Comparison of ENCODE assay signal across 31 cellular contexts in genomic region chr13:50955212-50955611, GRCh38.
"Had no signal": no experiment of that assay in that cellular context is flagged by ENCODE, and none has a peak within 500 bp of the region (broad histone marks: within the 10 kb centered on the region; RNA-seq: fewer than 3 reads in every experiment).

No MANE protein-coding gene starts in this region.

- H3K9me3 Mint-ChIP-seq: activated B cell treated with CpG ODN at 0.5 μM for 24 hours; activated CD4-positive, alpha-beta T cell treated with anti-CD3 and anti-CD28 coated beads, Interleukin-2, amount 10 ng/mL, durations not matched to agents 24 days and 14 days; activated naive CD4-positive, alpha-beta T cell treated with anti-CD3 and anti-CD28 coated beads for 36 hours; activated T-cell treated with anti-CD3 and anti-CD28 coated beads, Interleukin-2, amount 50 U/mL, for 24 hours; activated T-helper 17 cell treated with anti-CD3 and anti-CD28 coated beads, Interleukin-2, amount 50 U/mL, for 72 hours; T-helper 2 cell treated with Interferon-gamma antibody and Interleukin-4, amounts not matched to agents 5 μg/mL and 100 μg/mL, for 36 hours had no signal

- H3K4me3 ChIP-seq: adrenal gland, SJCRH30 had no signal

- H3K9me3 ChIP-seq: adrenal gland, SJCRH30, SK-N-SH had no signal

- H3K4me3 Mint-ChIP-seq: activated B cell treated with CpG ODN at 0.5 μM for 24 hours; activated CD4-positive, alpha-beta T cell treated with anti-CD3 and anti-CD28 coated beads, Interleukin-2, amount 10 ng/mL, durations not matched to agents 24 days and 14 days; activated CD8-positive, alpha-beta memory T cell treated with anti-CD3 and anti-CD28 coated beads, Interleukin-2, amount 10 ng/mL, durations not matched to agents 7 days and 5 days; activated naive CD4-positive, alpha-beta T cell treated with anti-CD3 and anti-CD28 coated beads for 36 hours; activated naive CD8-positive, alpha-beta T cell; activated T-cell treated with anti-CD3 and anti-CD28 coated beads, Interleukin-2, amount 50 U/mL, for 24 hours; activated T-helper 17 cell treated with anti-CD3 and anti-CD28 coated beads, Interleukin-2, amount 50 U/mL, for 72 hours; T-helper 2 cell treated with Interferon-gamma antibody and Interleukin-4, amounts not matched to agents 5 μg/mL and 100 μg/mL, for 36 hours had no signal

- H3K27me3 Mint-ChIP-seq: activated B cell treated with CpG ODN at 0.5 μM for 24 hours; activated CD4-positive, alpha-beta T cell treated with anti-CD3 and anti-CD28 coated beads, Interleukin-2, amount 10 ng/mL, durations not matched to agents 24 days and 14 days; activated CD8-positive, alpha-beta memory T cell treated with anti-CD3 and anti-CD28 coated beads, Interleukin-2, amount 10 ng/mL, durations not matched to agents 7 days and 5 days; activated naive CD8-positive, alpha-beta T cell; activated T-cell treated with anti-CD3 and anti-CD28 coated beads, Interleukin-2, amount 50 U/mL, for 24 hours; activated T-helper 17 cell treated with anti-CD3 and anti-CD28 coated beads, Interleukin-2, amount 50 U/mL, for 72 hours had no signal

- H3K27ac Mint-ChIP-seq: activated B cell treated with CpG ODN at 0.5 μM for 24 hours; activated CD4-positive, alpha-beta T cell treated with anti-CD3 and anti-CD28 coated beads, Interleukin-2, amount 10 ng/mL, durations not matched to agents 24 days and 14 days; activated CD8-positive, alpha-beta memory T cell treated with anti-CD3 and anti-CD28 coated beads, Interleukin-2, amount 10 ng/mL, durations not matched to agents 7 days and 5 days; activated naive CD4-positive, alpha-beta T cell treated with anti-CD3 and anti-CD28 coated beads for 36 hours; activated naive CD8-positive, alpha-beta T cell; activated T-cell treated with anti-CD3 and anti-CD28 coated beads, Interleukin-2, amount 50 U/mL, for 24 hours; activated T-helper 17 cell treated with anti-CD3 and anti-CD28 coated beads, Interleukin-2, amount 50 U/mL, for 72 hours; T-helper 2 cell treated with Interferon-gamma antibody and Interleukin-4, amounts not matched to agents 5 μg/mL and 100 μg/mL, for 36 hours had no signal

- DNase-seq: activated B cell treated with CpG ODN at 0.5 μM for 24 hours; activated CD4-positive, alpha-beta T cell treated with anti-CD3 and anti-CD28 coated beads for 1 hour; activated CD4-positive, alpha-beta T cell treated with anti-CD3 and anti-CD28 coated beads, Interleukin-2, amount 10 ng/mL, durations not matched to agents 24 days and 14 days; activated CD4-positive, alpha-beta T cell treated with anti-CD3 and anti-CD28 coated beads, Interleukin-2, amount 50 U/mL, for 48 hours; activated CD8-positive, alpha-beta memory T cell treated with anti-CD3 and anti-CD28 coated beads, Interleukin-2, amount 10 ng/mL, durations not matched to agents 7 days and 5 days; activated gamma-delta T cell; activated naive CD4-positive, alpha-beta T cell treated with anti-CD3 and anti-CD28 coated beads for 36 hours; activated T-cell treated with anti-CD3 and anti-CD28 coated beads, Interleukin-2, amount 50 U/mL, for 24 hours; adrenal gland; anterior cingulate cortex; cerebellar nuclear complex; IMR-90; Kasumi-1; KBM-7; NCI-H1105 treated with DMSO at 0.1 percent for 48 hours; NCI-H1436 treated with DMSO at 0.1 percent for 48 hours; NCI-H187; NCI-H2171; NCI-H345; NCI-H510A; NCI-H526 treated with DMSO at 0.1 percent for 48 hours; OCI-M1; Right ventricle myocardium superior; SJCRH30; SK-N-SH; T-helper 1 cell had no signal

- ATAC-seq: activated CD8-positive, alpha-beta memory T cell treated with anti-CD3 and anti-CD28 coated beads, Interleukin-2, amount 10 ng/mL, durations not matched to agents 7 days and 5 days; activated T-helper 17 cell treated with anti-CD3 and anti-CD28 coated beads, Interleukin-2, amount 50 U/mL, for 72 hours; Panc1 had no signal

- H3K27me3 ChIP-seq: adrenal gland, SJCRH30 had no signal

- H3K27ac ChIP-seq: adrenal gland, RWPE1, SJCRH30 had no signal

- H3K36me3 ChIP-seq: adrenal gland had no signal

- H3K9ac ChIP-seq: SK-N-SH had no signal

- H3K4me1 ChIP-seq: adrenal gland, SJCRH30 had no signal

- H3K4me1 Mint-ChIP-seq: activated T-helper 17 cell treated with anti-CD3 and anti-CD28 coated beads, Interleukin-2, amount 50 U/mL, for 72 hours had no signal
